In the genomic region with DNA sequence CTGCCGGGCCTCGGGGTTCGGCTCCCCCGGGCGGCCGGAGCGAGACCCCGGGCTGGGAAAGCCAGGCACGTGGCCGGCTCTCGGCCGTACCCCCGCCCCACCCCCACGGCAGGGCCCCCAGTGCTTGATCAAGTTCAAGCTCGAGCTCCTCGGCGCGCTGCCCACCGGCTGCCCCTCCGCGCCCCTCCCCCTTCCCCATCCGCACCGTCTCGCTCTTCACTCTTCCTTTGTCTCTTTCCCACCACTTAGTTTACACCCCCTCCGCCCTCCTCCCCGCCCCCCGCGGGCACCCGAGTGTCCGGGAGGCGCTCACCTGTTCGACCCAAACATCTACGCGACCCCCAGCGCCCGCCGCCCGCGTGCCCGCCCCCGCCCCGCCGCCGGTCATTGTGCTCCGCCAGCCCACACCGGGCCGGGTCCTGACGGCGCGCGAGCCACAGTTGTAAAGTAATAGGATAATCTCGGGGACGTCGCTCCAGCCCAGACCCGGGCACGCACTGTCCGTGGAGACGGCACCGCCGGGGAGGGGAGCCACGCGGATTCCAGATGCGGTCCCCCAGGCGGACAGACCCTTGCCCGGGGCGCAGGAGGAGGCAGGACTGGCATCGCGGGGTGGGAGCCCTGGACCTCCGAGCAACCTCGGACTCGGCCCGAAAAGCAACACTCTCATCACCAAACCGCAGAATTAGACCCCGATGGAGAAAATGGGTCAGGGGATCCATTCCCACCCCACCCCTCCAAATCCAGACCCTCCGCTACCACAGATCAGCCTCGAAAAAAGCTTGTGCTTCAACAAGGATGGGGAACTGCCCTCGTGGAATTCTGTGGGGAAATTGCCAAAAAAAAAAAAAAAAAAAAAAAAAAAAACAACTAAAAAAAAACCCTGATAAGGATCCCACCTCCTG, we compare ENCODE assay signal across 1 cellular context.
A peak's percentile ranks its signal among the peaks of the same experiment; 100 is the strongest.
TF ChIP-seq lines count a peak whose summit lies in the region.

No MANE protein-coding gene starts in this region.

TF ChIP-seq in HepG2, 621 proteins besides CTCF, POLR2A, EP300 and RAD21 (continued from another document):
- TF ChIP-seq, protein P1, sequence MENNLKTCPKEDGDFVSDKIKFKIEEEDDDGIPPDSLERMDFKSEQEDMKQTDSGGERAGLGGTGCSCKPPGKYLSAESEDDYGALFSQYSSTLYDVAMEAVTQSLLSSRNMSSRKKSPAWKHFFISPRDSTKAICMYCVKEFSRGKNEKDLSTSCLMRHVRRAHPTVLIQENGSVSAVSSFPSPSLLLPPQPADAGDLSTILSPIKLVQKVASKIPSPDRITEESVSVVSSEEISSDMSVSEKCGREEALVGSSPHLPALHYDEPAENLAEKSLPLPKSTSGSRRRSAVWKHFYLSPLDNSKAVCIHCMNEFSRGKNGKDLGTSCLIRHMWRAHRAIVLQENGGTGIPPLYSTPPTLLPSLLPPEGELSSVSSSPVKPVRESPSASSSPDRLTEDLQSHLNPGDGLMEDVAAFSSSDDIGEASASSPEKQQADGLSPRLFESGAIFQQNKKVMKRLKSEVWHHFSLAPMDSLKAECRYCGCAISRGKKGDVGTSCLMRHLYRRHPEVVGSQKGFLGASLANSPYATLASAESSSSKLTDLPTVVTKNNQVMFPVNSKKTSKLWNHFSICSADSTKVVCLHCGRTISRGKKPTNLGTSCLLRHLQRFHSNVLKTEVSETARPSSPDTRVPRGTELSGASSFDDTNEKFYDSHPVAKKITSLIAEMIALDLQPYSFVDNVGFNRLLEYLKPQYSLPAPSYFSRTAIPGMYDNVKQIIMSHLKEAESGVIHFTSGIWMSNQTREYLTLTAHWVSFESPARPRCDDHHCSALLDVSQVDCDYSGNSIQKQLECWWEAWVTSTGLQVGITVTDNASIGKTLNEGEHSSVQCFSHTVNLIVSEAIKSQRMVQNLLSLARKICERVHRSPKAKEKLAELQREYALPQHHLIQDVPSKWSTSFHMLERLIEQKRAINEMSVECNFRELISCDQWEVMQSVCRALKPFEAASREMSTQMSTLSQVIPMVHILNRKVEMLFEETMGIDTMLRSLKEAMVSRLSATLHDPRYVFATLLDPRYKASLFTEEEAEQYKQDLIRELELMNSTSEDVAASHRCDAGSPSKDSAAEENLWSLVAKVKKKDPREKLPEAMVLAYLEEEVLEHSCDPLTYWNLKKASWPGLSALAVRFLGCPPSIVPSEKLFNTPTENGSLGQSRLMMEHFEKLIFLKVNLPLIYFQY (CRISPR knock-in tag; IDR thresholded peaks at IDR 0.05; ENCODE audit: borderline replicate concordance): no peak
- TF ChIP-seq ZNF121 (CRISPR knock-in tag; IDR thresholded peaks at IDR 0.05) (no peak), HIVEP1 (CRISPR knock-in tag; IDR thresholded peaks at IDR 0.05) (no peak), SPEN (CRISPR knock-in tag; IDR thresholded peaks at IDR 0.05; ENCODE audit: low read depth) (no peak), ZNF333 (CRISPR knock-in tag; IDR thresholded peaks at IDR 0.05; ENCODE audit: borderline replicate concordance) (peak; percentile 55; the same call in 1 of the 2 replicates), ELF4 (CRISPR knock-in tag; IDR thresholded peaks at IDR 0.05; ENCODE audit: borderline replicate concordance) (no peak), ESRRA (CRISPR knock-in tag; IDR thresholded peaks at IDR 0.05; ENCODE audit: low read depth) (no peak), ZFP90 (CRISPR knock-in tag; IDR thresholded peaks at IDR 0.05; ENCODE audit: borderline replicate concordance) (no peak), SAP130 (CRISPR knock-in tag; IDR thresholded peaks at IDR 0.05; ENCODE audit: low read depth) (peak; percentile 7; the same call in 1 of the 2 replicates), ZNF207 (IDR thresholded peaks at IDR 0.05; ENCODE audit: borderline replicate concordance) (no peak), JDP2 (CRISPR knock-in tag; IDR thresholded peaks at IDR 0.05; ENCODE audit: borderline replicate concordance) (no peak), NCOA2 (CRISPR knock-in tag; IDR thresholded peaks at IDR 0.05) (0 out of 2 replicates have a peak, but pooled peaks have one; percentile 5), ZNF552 (CRISPR knock-in tag; IDR thresholded peaks at IDR 0.05; ENCODE audit: borderline replicate concordance) (peak; percentile 49; the same call in 1 of the 2 replicates), BCL6 (CRISPR knock-in tag; IDR thresholded peaks at IDR 0.05) (no peak), NFKB2 (CRISPR knock-in tag; IDR thresholded peaks at IDR 0.05; ENCODE audit: borderline replicate concordance) (no peak; the same call in 1 of the 2 replicates), ZIK1 (CRISPR knock-in tag; IDR thresholded peaks at IDR 0.05; ENCODE audit: borderline replicate concordance, low read depth) (0 out of 2 replicates have a peak, but pooled peaks have one; percentile 11), ZNF724P (CRISPR knock-in tag; IDR thresholded peaks at IDR 0.05; ENCODE audit: borderline replicate concordance) (no peak), POLR2AphosphoS5 (IDR thresholded peaks at IDR 0.05; ENCODE audit: low read depth, low read length) (no peak), ZC3H13 (CRISPR knock-in tag; IDR thresholded peaks at IDR 0.05) (peak; percentile 23; the same call in 1 of the 2 replicates), CHCHD3 (CRISPR knock-in tag; IDR thresholded peaks at IDR 0.05) (no peak)
- TF ChIP-seq, protein P2, sequence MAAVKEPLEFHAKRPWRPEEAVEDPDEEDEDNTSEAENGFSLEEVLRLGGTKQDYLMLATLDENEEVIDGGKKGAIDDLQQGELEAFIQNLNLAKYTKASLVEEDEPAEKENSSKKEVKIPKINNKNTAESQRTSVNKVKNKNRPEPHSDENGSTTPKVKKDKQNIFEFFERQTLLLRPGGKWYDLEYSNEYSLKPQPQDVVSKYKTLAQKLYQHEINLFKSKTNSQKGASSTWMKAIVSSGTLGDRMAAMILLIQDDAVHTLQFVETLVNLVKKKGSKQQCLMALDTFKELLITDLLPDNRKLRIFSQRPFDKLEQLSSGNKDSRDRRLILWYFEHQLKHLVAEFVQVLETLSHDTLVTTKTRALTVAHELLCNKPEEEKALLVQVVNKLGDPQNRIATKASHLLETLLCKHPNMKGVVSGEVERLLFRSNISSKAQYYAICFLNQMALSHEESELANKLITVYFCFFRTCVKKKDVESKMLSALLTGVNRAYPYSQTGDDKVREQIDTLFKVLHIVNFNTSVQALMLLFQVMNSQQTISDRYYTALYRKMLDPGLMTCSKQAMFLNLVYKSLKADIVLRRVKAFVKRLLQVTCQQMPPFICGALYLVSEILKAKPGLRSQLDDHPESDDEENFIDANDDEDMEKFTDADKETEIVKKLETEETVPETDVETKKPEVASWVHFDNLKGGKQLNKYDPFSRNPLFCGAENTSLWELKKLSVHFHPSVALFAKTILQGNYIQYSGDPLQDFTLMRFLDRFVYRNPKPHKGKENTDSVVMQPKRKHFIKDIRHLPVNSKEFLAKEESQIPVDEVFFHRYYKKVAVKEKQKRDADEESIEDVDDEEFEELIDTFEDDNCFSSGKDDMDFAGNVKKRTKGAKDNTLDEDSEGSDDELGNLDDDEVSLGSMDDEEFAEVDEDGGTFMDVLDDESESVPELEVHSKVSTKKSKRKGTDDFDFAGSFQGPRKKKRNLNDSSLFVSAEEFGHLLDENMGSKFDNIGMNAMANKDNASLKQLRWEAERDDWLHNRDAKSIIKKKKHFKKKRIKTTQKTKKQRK (IDR thresholded peaks at IDR 0.05; ENCODE audit: low read length): no peak
- TF ChIP-seq, protein P3, sequence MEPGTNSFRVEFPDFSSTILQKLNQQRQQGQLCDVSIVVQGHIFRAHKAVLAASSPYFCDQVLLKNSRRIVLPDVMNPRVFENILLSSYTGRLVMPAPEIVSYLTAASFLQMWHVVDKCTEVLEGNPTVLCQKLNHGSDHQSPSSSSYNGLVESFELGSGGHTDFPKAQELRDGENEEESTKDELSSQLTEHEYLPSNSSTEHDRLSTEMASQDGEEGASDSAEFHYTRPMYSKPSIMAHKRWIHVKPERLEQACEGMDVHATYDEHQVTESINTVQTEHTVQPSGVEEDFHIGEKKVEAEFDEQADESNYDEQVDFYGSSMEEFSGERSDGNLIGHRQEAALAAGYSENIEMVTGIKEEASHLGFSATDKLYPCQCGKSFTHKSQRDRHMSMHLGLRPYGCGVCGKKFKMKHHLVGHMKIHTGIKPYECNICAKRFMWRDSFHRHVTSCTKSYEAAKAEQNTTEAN (CRISPR knock-in tag; conservative IDR thresholded peaks at IDR 0.05): no peak; the same call in 1 of the 2 replicates
